ENCODE assay signal across 21 cellular contexts in genomic region chr22:30416403-30416802, GRCh38. TPM values are rescaled to one million over a fixed set of nuclear protein-coding genes. Genes with fewer than 3 reads are reported as not detected.
A peak's percentile ranks its signal among the peaks of the same experiment; 100 is the strongest.
DNase-seq lines count a peak whose midpoint lies in the region; ATAC-seq, FAIRE-seq and TF ChIP-seq lines count a peak whose summit lies in the region.
"Had no signal": no experiment of that assay in that cellular context is flagged by ENCODE, and none has a peak within 500 bp of the region (broad histone marks: within the 10 kb centered on the region; RNA-seq: fewer than 3 reads in every experiment).

No MANE protein-coding gene starts in this region.

- H3K27me3 ChIP-seq in ACC112 (ENCODE audit: insufficient read depth, low read length) (no peaks in the 10 kb centered on the region), HepG2 (ENCODE audit: control insufficient read depth in 1 of 2, insufficient read depth in 2 of 2, low read length in 2 of 2) (no peaks in the 10 kb centered on the region)
- H3K27me3 ChIP-seq: testis had no signal

- POLR2A ChIA-PET in HepG2 (lab: Yijun Ruan, JAX) = interaction anchor here (8.5 kb wide), 1 partner anchor 7 kb away, joined by 42 read pairs; no protein-coding TSS in a partner anchor

- ATAC-seq in HepG2 (peak; percentile 53), HG02571 (IDR thresholded peaks at IDR 0.05; ENCODE audit: unreplicated experiment) (no peak)
- ATAC-seq: CD8-positive, alpha-beta T cell had no signal

- H3K9ac ChIP-seq in HepG2 (ENCODE audit: insufficient read depth, low read depth, low read length) = no peak overlapping the region
- H3K9ac ChIP-seq: KMS-11 had no signal

- CTCF ChIA-PET in HepG2 (lab: Yijun Ruan, JAX; ENCODE audit: low intra/inter-chr PET ratio, low total read pairs) = no interaction called here

- BruUV-seq in HepG2 (replicated peaks; lab: Mats Ljungman, UMichigan) = no TSS peak

- no peak for TF ChIP-seq RAD21 in HepG2 (CRISPR knock-in tag; IDR thresholded peaks at IDR 0.05)

- H3K4me1 ChIP-seq in ACC112 (ENCODE audit: control insufficient read depth, insufficient read depth, low read length, unreplicated experiment) = peaks cover 39% of the 10 kb centered on the region
- peaks cover 61% of the 10 kb centered on the region for H3K4me1 ChIP-seq in HepG2 (ENCODE audit: insufficient read depth, low read length)

- H3K27ac ChIP-seq in ACC112 (ENCODE audit: low read depth, low read length) (peak overlapping the region; percentile 50), HepG2 (ENCODE audit: extremely low read length, insufficient read depth, low read length) (no peak overlapping the region)
- H3K27ac ChIP-seq: KMS-11, testis had no signal

- no peak for TF ChIP-seq POLR2A in HepG2 (IDR thresholded peaks at IDR 0.05; ENCODE audit: insufficient read depth in 1 of 2, low read depth in 2 of 2, low read length in 2 of 2)

- peak; percentile 8 for DNase-seq in HT-29 (ENCODE audit: low spot score)
- peak; percentile 60 for DNase-seq in choroid plexus epithelial cell (ENCODE audit: low read depth)
- DNase-seq in HepG2 (ENCODE audit: low spot score) = peak; percentile 70
- DNase-seq in DMS153 (lab: John Stamatoyannopoulos, UW) = no peak
- DNase-seq in NAMALWA (ENCODE audit: low spot score) = no peak
- no peak for DNase-seq in NCI-H2081 (lab: John Stamatoyannopoulos, UW)
- DNase-seq: activated CD4-positive, alpha-beta T cell treated with anti-CD3 and anti-CD28 coated beads, Interleukin-2, amount 50 U/mL, for 1 hour; activated naive CD4-positive, alpha-beta T cell; DND-41; foreskin melanocyte; hypothalamus; kidney glomerular epithelial cell; NCI-H1048; NCI-H2107; NCI-H524 treated with DMSO at 0.1 percent for 48 hours; testis had no signal

- H3K4me3 ChIP-seq in ACC112 (ENCODE audit: low read depth, low read length) (no peak overlapping the region), choroid plexus epithelial cell (ENCODE audit: low read depth, low read length) (no peak overlapping the region), HepG2 (replicated peaks in 1 of 3; ENCODE audit: insufficient read depth in 1 of 3, low read depth in 2 of 3, low read length in 3 of 3) (no peak overlapping the region)
- H3K4me3 ChIP-seq: testis had no signal

- H4K20me1 ChIP-seq in HepG2 (ENCODE audit: insufficient read depth, low read length) = no peaks in the 10 kb centered on the region

- no peak for TF ChIP-seq CTCF in choroid plexus epithelial cell (conservative IDR thresholded peaks at IDR 0.05; ENCODE audit: low read depth, low read length)
- no peak for TF ChIP-seq CTCF in HepG2 (CRISPR knock-in tag; IDR thresholded peaks at IDR 0.05)

- peak overlapping the region; percentile 37 for H3K4me2 ChIP-seq in HepG2 (ENCODE audit: low read depth, low read length)
- H3K4me2 ChIP-seq: KMS-11 had no signal

- intact Hi-C loops in HepG2 (cut with micrococcal nuclease; ENCODE audit: unreplicated experiment) = no loop called here

- FAIRE-seq in HepG2 (lab: Jason Lieb, UNC) = no peak

- in situ Hi-C loops in HepG2 (cut with HindIII; ENCODE audit: extremely low pct_ligation_motif_present, low pct_unique_long_range_greater_than_20kb) = no loop called here

- H3K79me2 ChIP-seq in ACC112 (ENCODE audit: control insufficient read depth, insufficient read depth, low read length, unreplicated experiment) = peaks cover 3% of the 10 kb centered on the region
- peaks cover 7% of the 10 kb centered on the region for H3K79me2 ChIP-seq in HepG2 (ENCODE audit: insufficient read depth, low read length)

- TF ChIP-seq EP300 in HepG2 (IDR thresholded peaks at IDR 0.05; ENCODE audit: low read depth in 2 of 2, low read length in 2 of 2) = no peak
- TF ChIP-seq EP300 in HepG2 (CRISPR knock-in tag; IDR thresholded peaks at IDR 0.05; ENCODE audit: borderline replicate concordance) = no peak

- no peaks in the 10 kb centered on the region for H3K9me3 ChIP-seq in HepG2 (ENCODE audit: low read length)
- H3K9me3 ChIP-seq: testis had no signal

- no peak overlapping the region for H2AFZ ChIP-seq in ACC112 (ENCODE audit: low read length, unreplicated experiment)
- no peak overlapping the region for H2AFZ ChIP-seq in HepG2 (ENCODE audit: low read length)

- peaks cover 10% of the 10 kb centered on the region for H3K36me3 ChIP-seq in ACC112 (ENCODE audit: insufficient read depth, low read length)
- peaks cover 8 to 36% of the 10 kb centered on the region in 2 experiments for H3K36me3 ChIP-seq in HepG2 (replicated peaks in 1 of 2; ENCODE audit: control insufficient read depth in 1 of 2, insufficient read depth in 2 of 2, low read length in 2 of 2)

- 0% methylated on average over 2 of the region's 2 CpGs for WGBS in HepG2 (ENCODE audit: low lambda C conversion rate)

RNA-seq across cellular contexts. Expression of gene MTFP1, which starts 9.2 kb away (rescaled TPM):
- 43.7 and 46.8 TPM in 2 replicates for total RNA-seq in HT-29 (2014; rRNA removed; shearing (Covaris generic))
- total RNA-seq in HepG2 (2016; rRNA removed; fragmentation: Illumina TruSeq; extraction: Trizol) = 40.3 and 45.6 TPM in 2 replicates
- total RNA-seq in HepG2 (2016; cell fraction: cytosol; rRNA removed; fragmentation: Illumina TruSeq; extraction: Trizol; ENCODE audit: low read depth) = 33.4 and 35.3 TPM in 2 replicates
- total RNA-seq in HepG2 (2016; cell fraction: insoluble cytoplasmic fraction; rRNA removed; fragmentation: Illumina TruSeq; extraction: Trizol) = 40.9 and 46.1 TPM in 2 replicates
- total RNA-seq in HepG2 (2016; cell fraction: membrane; rRNA removed; fragmentation: Illumina TruSeq; extraction: Trizol) = 44.5 and 56.8 TPM in 2 replicates
- 24.5 and 30.0 TPM in 2 replicates for total RNA-seq in HepG2 (2016; cell fraction: nucleus; rRNA removed; fragmentation: Illumina TruSeq; extraction: Trizol)
- polyA plus RNA-seq in HepG2 (2011; rRNA removed) = 29.5 TPM in 2 replicates
- 33.0 and 55.8 TPM in 2 replicates for polyA plus RNA-seq in HepG2 (2011; cell fraction: cytosol; rRNA removed)
- 33.3 and 33.4 TPM in 2 replicates for polyA plus RNA-seq in HepG2 (2011; cell fraction: nucleus; rRNA removed)
- 16.5 and 23.5 TPM in 2 replicates for polyA plus RNA-seq in HepG2 (2012)
- 26.8 and 41.3 TPM in 2 replicates for polyA plus RNA-seq in HepG2 (2016; cell fraction: cytosol; fragmentation: Illumina TruSeq; extraction: Trizol; ENCODE audit: low read depth)
- 32.6 and 35.9 TPM in 2 replicates for polyA plus RNA-seq in HepG2 (2016; cell fraction: insoluble cytoplasmic fraction; fragmentation: Illumina TruSeq; extraction: Trizol; ENCODE audit: low read depth)
- polyA plus RNA-seq in HepG2 (2016; cell fraction: membrane; fragmentation: Illumina TruSeq; extraction: Trizol; ENCODE audit: low read depth) = 36.2 and 46.2 TPM in 2 replicates
- 42.3 and 44.8 TPM in 2 replicates for polyA plus RNA-seq in HepG2 (2016; cell fraction: nucleus; fragmentation: Illumina TruSeq; extraction: Trizol; ENCODE audit: insufficient read depth, low read depth)
- 41.9 and 45.1 TPM in 2 replicates for polyA minus RNA-seq in HepG2 (2011; rRNA and poly(A)+ RNA removed; ENCODE audit: low replicate concordance)
- polyA minus RNA-seq in HepG2 (2011; cell fraction: cytosol; rRNA and poly(A)+ RNA removed) = 13.7 and 14.0 TPM in 2 replicates
- 5.2 and 9.7 TPM in 2 replicates for polyA minus RNA-seq in HepG2 (2011; cell fraction: nucleus; rRNA and poly(A)+ RNA removed)

RNA-seq across cellular contexts. Expression of gene SEC14L2, which starts 19.6 kb away (rescaled TPM):
- total RNA-seq in HT-29 (2014; rRNA removed; shearing (Covaris generic)) = 2.2 and 3.0 TPM in 2 replicates
- 4.1 and 5.3 TPM in 2 replicates for total RNA-seq in HepG2 (2016; rRNA removed; fragmentation: Illumina TruSeq; extraction: Trizol)
- 0.71 and 0.88 TPM in 2 replicates for total RNA-seq in HepG2 (2016; cell fraction: cytosol; rRNA removed; fragmentation: Illumina TruSeq; extraction: Trizol; ENCODE audit: low read depth)
- 5.1 TPM in 2 replicates for total RNA-seq in HepG2 (2016; cell fraction: insoluble cytoplasmic fraction; rRNA removed; fragmentation: Illumina TruSeq; extraction: Trizol)
- total RNA-seq in HepG2 (2016; cell fraction: membrane; rRNA removed; fragmentation: Illumina TruSeq; extraction: Trizol) = 2.0 and 2.8 TPM in 2 replicates
- total RNA-seq in HepG2 (2016; cell fraction: nucleus; rRNA removed; fragmentation: Illumina TruSeq; extraction: Trizol) = 3.5 and 5.0 TPM in 2 replicates
- 5.1 and 9.1 TPM in 2 replicates for polyA plus RNA-seq in HepG2 (2011; rRNA removed)
- polyA plus RNA-seq in HepG2 (2011; cell fraction: cytosol; rRNA removed) = 6.9 and 7.2 TPM in 2 replicates
- 13.4 and 15.2 TPM in 2 replicates for polyA plus RNA-seq in HepG2 (2011; cell fraction: nucleus; rRNA removed)
- polyA plus RNA-seq in HepG2 (2012) = 4.1 and 4.7 TPM in 2 replicates
- 1.8 and 2.4 TPM in 2 replicates for polyA plus RNA-seq in HepG2 (2016; cell fraction: cytosol; fragmentation: Illumina TruSeq; extraction: Trizol; ENCODE audit: low read depth)
- 5.3 and 5.4 TPM in 2 replicates for polyA plus RNA-seq in HepG2 (2016; cell fraction: insoluble cytoplasmic fraction; fragmentation: Illumina TruSeq; extraction: Trizol; ENCODE audit: low read depth)
- polyA plus RNA-seq in HepG2 (2016; cell fraction: membrane; fragmentation: Illumina TruSeq; extraction: Trizol; ENCODE audit: low read depth) = 1.9 and 2.3 TPM in 2 replicates
- 5.5 and 6.3 TPM in 2 replicates for polyA plus RNA-seq in HepG2 (2016; cell fraction: nucleus; fragmentation: Illumina TruSeq; extraction: Trizol; ENCODE audit: insufficient read depth, low read depth)
- 13.5 and 19.9 TPM in 2 replicates for polyA minus RNA-seq in HepG2 (2011; rRNA and poly(A)+ RNA removed; ENCODE audit: low replicate concordance)
- polyA minus RNA-seq in HepG2 (2011; cell fraction: cytosol; rRNA and poly(A)+ RNA removed) = 4.4 and 5.6 TPM in 2 replicates
- polyA minus RNA-seq in HepG2 (2011; cell fraction: nucleus; rRNA and poly(A)+ RNA removed) = 11.5 and 19.1 TPM in 2 replicates

RNA-seq across cellular contexts. Expression of gene RNF215, which starts 29.2 kb away (rescaled TPM):
- total RNA-seq in HT-29 (2014; rRNA removed; shearing (Covaris generic)) = 4.8 and 9.5 TPM in 2 replicates
- total RNA-seq in HepG2 (2016; rRNA removed; fragmentation: Illumina TruSeq; extraction: Trizol) = 2.4 and 5.3 TPM in 2 replicates
- 1.6 and 1.9 TPM in 2 replicates for total RNA-seq in HepG2 (2016; cell fraction: cytosol; rRNA removed; fragmentation: Illumina TruSeq; extraction: Trizol; ENCODE audit: low read depth)
- 2.5 and 5.7 TPM in 2 replicates for total RNA-seq in HepG2 (2016; cell fraction: insoluble cytoplasmic fraction; rRNA removed; fragmentation: Illumina TruSeq; extraction: Trizol)
- 2.5 and 3.5 TPM in 2 replicates for total RNA-seq in HepG2 (2016; cell fraction: membrane; rRNA removed; fragmentation: Illumina TruSeq; extraction: Trizol)
- total RNA-seq in HepG2 (2016; cell fraction: nucleus; rRNA removed; fragmentation: Illumina TruSeq; extraction: Trizol) = 7.1 and 8.8 TPM in 2 replicates
- polyA plus RNA-seq in HepG2 (2011; rRNA removed) = 6.1 and 9.2 TPM in 2 replicates
- polyA plus RNA-seq in HepG2 (2011; cell fraction: cytosol; rRNA removed) = 3.8 and 4.9 TPM in 2 replicates
- polyA plus RNA-seq in HepG2 (2011; cell fraction: nucleus; rRNA removed) = 55.4 and 60.1 TPM in 2 replicates
- polyA plus RNA-seq in HepG2 (2012) = 5.4 and 7.0 TPM in 2 replicates
- 1.1 and 1.2 TPM in 2 replicates for polyA plus RNA-seq in HepG2 (2016; cell fraction: cytosol; fragmentation: Illumina TruSeq; extraction: Trizol; ENCODE audit: low read depth)
- 1.6 and 1.8 TPM in 2 replicates for polyA plus RNA-seq in HepG2 (2016; cell fraction: insoluble cytoplasmic fraction; fragmentation: Illumina TruSeq; extraction: Trizol; ENCODE audit: low read depth)
- polyA plus RNA-seq in HepG2 (2016; cell fraction: membrane; fragmentation: Illumina TruSeq; extraction: Trizol; ENCODE audit: low read depth) = 1.9 and 2.2 TPM in 2 replicates
- polyA plus RNA-seq in HepG2 (2016; cell fraction: nucleus; fragmentation: Illumina TruSeq; extraction: Trizol; ENCODE audit: insufficient read depth, low read depth) = 17.7 and 18.4 TPM in 2 replicates
- 10.6 and 16.6 TPM in 2 replicates for polyA minus RNA-seq in HepG2 (2011; rRNA and poly(A)+ RNA removed; ENCODE audit: low replicate concordance)
- polyA minus RNA-seq in HepG2 (2011; cell fraction: cytosol; rRNA and poly(A)+ RNA removed) = 2.3 and 4.5 TPM in 2 replicates
- polyA minus RNA-seq in HepG2 (2011; cell fraction: nucleus; rRNA and poly(A)+ RNA removed) = 12.6 and 12.9 TPM in 2 replicates

RNA-seq across cellular contexts. Expression of gene SEC14L3, which starts 55.4 kb away (rescaled TPM):
- total RNA-seq in HT-29 (2014; rRNA removed; shearing (Covaris generic)) = not detected in 2 replicates
- not detected in 2 replicates for total RNA-seq in HepG2 (2016; rRNA removed; fragmentation: Illumina TruSeq; extraction: Trizol)
- not detected in 2 replicates for total RNA-seq in HepG2 (2016; cell fraction: cytosol; rRNA removed; fragmentation: Illumina TruSeq; extraction: Trizol; ENCODE audit: low read depth)
- not detected in 2 replicates for total RNA-seq in HepG2 (2016; cell fraction: insoluble cytoplasmic fraction; rRNA removed; fragmentation: Illumina TruSeq; extraction: Trizol)
- total RNA-seq in HepG2 (2016; cell fraction: membrane; rRNA removed; fragmentation: Illumina TruSeq; extraction: Trizol) = not detected in 2 replicates
- total RNA-seq in HepG2 (2016; cell fraction: nucleus; rRNA removed; fragmentation: Illumina TruSeq; extraction: Trizol) = not detected in 2 replicates
- polyA plus RNA-seq in HepG2 (2011; rRNA removed) = not detected in 2 replicates
- polyA plus RNA-seq in HepG2 (2011; cell fraction: cytosol; rRNA removed) = not detected in 2 replicates
- not detected in 2 replicates for polyA plus RNA-seq in HepG2 (2011; cell fraction: nucleus; rRNA removed)
- polyA plus RNA-seq in HepG2 (2012) = not detected in 2 replicates
- polyA plus RNA-seq in HepG2 (2016; cell fraction: cytosol; fragmentation: Illumina TruSeq; extraction: Trizol; ENCODE audit: low read depth) = not detected in 2 replicates
- polyA plus RNA-seq in HepG2 (2016; cell fraction: insoluble cytoplasmic fraction; fragmentation: Illumina TruSeq; extraction: Trizol; ENCODE audit: low read depth) = not detected in 2 replicates
- not detected in 2 replicates for polyA plus RNA-seq in HepG2 (2016; cell fraction: membrane; fragmentation: Illumina TruSeq; extraction: Trizol; ENCODE audit: low read depth)
- not detected in 2 replicates for polyA plus RNA-seq in HepG2 (2016; cell fraction: nucleus; fragmentation: Illumina TruSeq; extraction: Trizol; ENCODE audit: insufficient read depth, low read depth)
- polyA minus RNA-seq in HepG2 (2011; rRNA and poly(A)+ RNA removed; ENCODE audit: low replicate concordance) = 0.07 TPM in 1 of 2 replicates, not detected in the other
- polyA minus RNA-seq in HepG2 (2011; cell fraction: cytosol; rRNA and poly(A)+ RNA removed) = not detected in 2 replicates
- not detected in 2 replicates for polyA minus RNA-seq in HepG2 (2011; cell fraction: nucleus; rRNA and poly(A)+ RNA removed)
- total RNA-seq: CD8-positive, alpha-beta T cell; neural crest cell had no signal

RNA-seq across cellular contexts. Expression of gene CCDC157, which starts 59.6 kb away (rescaled TPM):
- 3.6 and 5.5 TPM in 2 replicates for total RNA-seq in HT-29 (2014; rRNA removed; shearing (Covaris generic))
- total RNA-seq in HepG2 (2016; rRNA removed; fragmentation: Illumina TruSeq; extraction: Trizol) = 0.98 and 1.6 TPM in 2 replicates
- 2.1 and 2.2 TPM in 2 replicates for total RNA-seq in HepG2 (2016; cell fraction: cytosol; rRNA removed; fragmentation: Illumina TruSeq; extraction: Trizol; ENCODE audit: low read depth)
- 0.79 and 1.9 TPM in 2 replicates for total RNA-seq in HepG2 (2016; cell fraction: insoluble cytoplasmic fraction; rRNA removed; fragmentation: Illumina TruSeq; extraction: Trizol)
- total RNA-seq in HepG2 (2016; cell fraction: membrane; rRNA removed; fragmentation: Illumina TruSeq; extraction: Trizol) = 1.9 and 3.1 TPM in 2 replicates
- total RNA-seq in HepG2 (2016; cell fraction: nucleus; rRNA removed; fragmentation: Illumina TruSeq; extraction: Trizol) = 1.4 and 1.6 TPM in 2 replicates
- 1.4 and 2.3 TPM in 2 replicates for polyA plus RNA-seq in HepG2 (2011; rRNA removed)
- 1.1 and 1.8 TPM in 2 replicates for polyA plus RNA-seq in HepG2 (2011; cell fraction: cytosol; rRNA removed)
- 5.8 and 7.1 TPM in 2 replicates for polyA plus RNA-seq in HepG2 (2011; cell fraction: nucleus; rRNA removed)
- 0.64 and 1.3 TPM in 2 replicates for polyA plus RNA-seq in HepG2 (2012)
- polyA plus RNA-seq in HepG2 (2016; cell fraction: cytosol; fragmentation: Illumina TruSeq; extraction: Trizol; ENCODE audit: low read depth) = 3.4 and 4.1 TPM in 2 replicates
- 1.2 and 1.5 TPM in 2 replicates for polyA plus RNA-seq in HepG2 (2016; cell fraction: insoluble cytoplasmic fraction; fragmentation: Illumina TruSeq; extraction: Trizol; ENCODE audit: low read depth)
- polyA plus RNA-seq in HepG2 (2016; cell fraction: membrane; fragmentation: Illumina TruSeq; extraction: Trizol; ENCODE audit: low read depth) = 2.2 and 3.2 TPM in 2 replicates
- polyA plus RNA-seq in HepG2 (2016; cell fraction: nucleus; fragmentation: Illumina TruSeq; extraction: Trizol; ENCODE audit: insufficient read depth, low read depth) = 3.1 and 3.2 TPM in 2 replicates
- 2.6 and 4.7 TPM in 2 replicates for polyA minus RNA-seq in HepG2 (2011; rRNA and poly(A)+ RNA removed; ENCODE audit: low replicate concordance)
- 0.79 and 1.4 TPM in 2 replicates for polyA minus RNA-seq in HepG2 (2011; cell fraction: cytosol; rRNA and poly(A)+ RNA removed)
- polyA minus RNA-seq in HepG2 (2011; cell fraction: nucleus; rRNA and poly(A)+ RNA removed) = 1.9 and 3.0 TPM in 2 replicates

Comparison
In these comparisons a context has a peak if more than half of its experiments do, and no peak if none do; other contexts are left out.
1. DNase-seq: peak in HT-29 (single experiment), choroid plexus epithelial cell (single experiment) and HepG2 (single experiment); none in DMS153 (single experiment), NAMALWA (single experiment) and NCI-H2081 (0 of 2).